Comparison of ENCODE assay signal across 9 cellular contexts in the genomic region with DNA sequence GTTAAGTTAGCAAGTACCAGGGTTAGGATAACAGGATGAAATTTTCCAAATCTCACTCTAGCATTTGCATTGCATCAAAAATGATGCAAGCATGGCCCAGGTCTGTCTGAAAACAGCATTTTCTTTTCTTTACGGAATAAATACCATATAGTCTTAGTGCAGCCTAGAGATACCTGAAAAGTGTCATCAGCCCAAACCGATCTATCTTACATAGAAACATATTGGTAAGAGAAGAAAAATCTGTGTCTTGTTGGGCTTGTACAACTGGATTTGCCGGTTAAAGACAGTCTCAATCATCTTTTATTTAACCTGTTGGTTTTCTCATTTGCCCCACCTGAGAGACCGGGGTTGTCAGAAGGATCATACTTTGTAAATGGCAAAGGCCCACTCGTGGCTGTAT.
"Had no signal": no experiment of that assay in that cellular context is flagged by ENCODE, and none has a peak within 500 bp of the region (broad histone marks: within the 10 kb centered on the region; RNA-seq: fewer than 3 reads in every experiment).

No MANE protein-coding gene starts in this region.

- H3K4me1 Mint-ChIP-seq: GM23338, H9 had no signal

- H3K27ac Mint-ChIP-seq: GM23338, HFFc6 had no signal

- H3K4me3 ChIP-seq: GM23248, GM23338, HAP-1 had no signal

- H2AFZ ChIP-seq: GM23248, GM23338 had no signal

- H3K9ac ChIP-seq: GM23248 had no signal

- ATAC-seq: GM23338, HCT116 had no signal

- H3K4me3 Mint-ChIP-seq: GM23338, H9, HFFc6 had no signal

- H3K27ac ChIP-seq: GM23248 had no signal

- H3K9me3 ChIP-seq: HAP-1 had no signal

- H3K4me2 ChIP-seq: GM23338 had no signal

- DNase-seq: GM23248, GOT3, H7, H9, HCEC 1CT, HFFc6 had no signal

- H3K9me3 Mint-ChIP-seq: GM23338, H9, HFFc6 had no signal

- H3K4me1 ChIP-seq: HAP-1 had no signal
